In the genomic region with DNA sequence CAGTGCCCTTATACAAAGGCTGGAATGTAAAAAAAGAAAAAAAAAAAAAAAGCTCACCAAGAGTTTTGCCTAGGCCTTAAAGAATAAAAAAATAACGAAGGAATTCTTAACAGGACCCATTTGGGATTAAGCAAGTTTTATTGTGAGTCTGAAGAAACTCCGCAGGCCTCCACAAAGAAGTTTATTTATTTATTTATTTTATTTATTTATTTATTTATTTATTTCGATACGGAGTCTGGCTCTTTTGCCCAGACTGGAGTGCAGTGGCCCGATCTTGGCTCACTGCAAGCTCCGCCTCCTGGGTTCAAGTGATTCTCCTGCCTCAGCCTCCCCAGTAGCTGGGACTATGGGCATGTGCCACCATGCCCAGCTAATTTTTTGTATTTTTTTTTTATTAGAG, we compare ENCODE assay signal across 1 cellular context. TPM values are rescaled to one million over a fixed set of nuclear protein-coding genes. Genes with fewer than 3 reads are reported as not detected.
"Had no signal": no experiment of that assay in that cellular context is flagged by ENCODE, and none has a peak within 500 bp of the region (broad histone marks: within the 10 kb centered on the region; RNA-seq: fewer than 3 reads in every experiment).

No MANE protein-coding gene starts in this region.

RNA-seq across cellular contexts. Expression of a gene that starts 9.3 kb away (rescaled TPM):
- polyA plus RNA-seq: GM12878 had no signal

RNA-seq across cellular contexts. Expression of a gene that starts 21.6 kb away (rescaled TPM):
- polyA plus RNA-seq: GM12878 had no signal

RNA-seq across cellular contexts. Expression of a gene that starts 37.5 kb away (rescaled TPM):
- polyA plus RNA-seq: GM12878 had no signal

RNA-seq across cellular contexts. Expression of a gene that starts 55.3 kb away (rescaled TPM):
- polyA plus RNA-seq: GM12878 had no signal
